10 cellular contexts compared by ENCODE assay signal in the genomic region with DNA sequence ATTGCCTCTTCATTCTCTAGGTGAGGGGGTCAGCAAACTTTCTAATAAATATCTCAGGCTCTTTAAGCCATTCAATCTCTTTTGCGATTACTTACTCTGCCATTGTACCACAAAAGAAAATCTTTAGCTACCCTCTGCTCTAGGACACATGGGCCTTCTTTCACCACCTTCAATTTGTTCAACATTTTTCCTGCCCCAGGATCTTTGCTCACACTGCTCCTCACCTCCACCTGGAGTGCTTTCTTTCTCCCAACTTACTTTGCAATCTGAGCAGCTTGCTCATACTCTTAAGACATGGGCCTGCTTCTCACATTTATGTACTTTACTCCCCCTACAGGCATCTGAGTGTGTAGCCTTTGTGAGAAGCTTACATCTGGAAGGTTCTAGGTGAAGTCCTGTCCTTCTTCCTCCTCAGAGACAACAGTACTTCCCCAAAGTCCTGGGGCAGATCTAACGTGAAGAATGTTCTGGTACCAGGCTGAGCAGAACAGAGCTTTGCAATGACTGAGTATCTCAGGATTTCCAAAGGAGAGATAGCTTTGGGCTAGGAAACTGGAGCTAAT. TPM values are rescaled to one million over a fixed set of nuclear protein-coding genes. Genes with fewer than 3 reads are reported as not detected.
A peak's percentile ranks its signal among the peaks of the same experiment; 100 is the strongest.
DNase-seq lines count a peak whose midpoint lies in the region; ATAC-seq and TF ChIP-seq lines count a peak whose summit lies in the region.
"Had no signal": no experiment of that assay in that cellular context is flagged by ENCODE, and none has a peak within 500 bp of the region (broad histone marks: within the 10 kb centered on the region; RNA-seq: fewer than 3 reads in every experiment).

No MANE protein-coding gene starts in this region.

- BruUV-seq in IMR-90 (replicated peaks; lab: Mats Ljungman, UMichigan) = no TSS peak

- TF ChIP-seq RAD21 in IMR-90 (IDR thresholded peaks at IDR 0.05; ENCODE audit: low read length) = peak; percentile 72

- no peak overlapping the region for H3K14ac ChIP-seq in IMR-90 (replicated peaks; ENCODE audit: low read depth, low read length)

- H3K27ac Mint-ChIP-seq in activated CD8-positive, alpha-beta T cell treated with anti-CD3 and anti-CD28 coated beads, Interleukin-2, amount 10 ng/mL, durations not matched to agents 7 days and 5 days = no peak overlapping the region
- H3K27ac Mint-ChIP-seq in mesothelial cell of epicardium = no peak overlapping the region
- H3K27ac Mint-ChIP-seq: activated naive CD8-positive, alpha-beta T cell had no signal

- no peak overlapping the region for H2BK20ac ChIP-seq in IMR-90 (ENCODE audit: low read depth, low read length)

- H2AFZ ChIP-seq in IMR-90 (replicated peaks; ENCODE audit: low read length, poor library complexity) = no peak overlapping the region

- no peak overlapping the region for H2AK9ac ChIP-seq in IMR-90 (replicated peaks; ENCODE audit: low read depth, low read length, poor library complexity)

- dilution Hi-C loops in IMR-90 (cut with HindIII; ENCODE audit: low sequenced_read_pairs, unreplicated experiment) = no loop called here

- no peaks in the 10 kb centered on the region for H3K27me3 Mint-ChIP-seq in activated CD8-positive, alpha-beta T cell treated with anti-CD3 and anti-CD28 coated beads, Interleukin-2, amount 10 ng/mL, durations not matched to agents 7 days and 5 days (ENCODE audit: low read depth)
- H3K27me3 Mint-ChIP-seq in mesothelial cell of epicardium (ENCODE audit: low read depth) = no peaks in the 10 kb centered on the region
- H3K27me3 Mint-ChIP-seq: activated naive CD8-positive, alpha-beta T cell had no signal

- no peak overlapping the region for H3K23ac ChIP-seq in IMR-90 (ENCODE audit: low read depth, low read length)

- in situ Hi-C loops in IMR-90 (cut with MboI; ENCODE audit: low sequenced_read_pairs) = no loop called here

- no peak overlapping the region for H3K18ac ChIP-seq in IMR-90 (ENCODE audit: low read depth, low read length)

- no peak overlapping the region for H3K27ac ChIP-seq in IMR-90 (ENCODE audit: insufficient read depth, low read length)
- no peak overlapping the region for H3K27ac ChIP-seq in coronary artery

- no peaks in the 10 kb centered on the region for H3K79me1 ChIP-seq in IMR-90 (ENCODE audit: low read depth in 1 of 2, low read length in 2 of 2)

- H3K9me1 ChIP-seq in IMR-90 (ENCODE audit: insufficient read depth, low read length) = no peaks in the 10 kb centered on the region

- no peak overlapping the region for H4K91ac ChIP-seq in IMR-90 (ENCODE audit: insufficient read depth, low read depth, low read length)

- no peaks in the 10 kb centered on the region for H3K9me3 Mint-ChIP-seq in activated CD8-positive, alpha-beta T cell treated with anti-CD3 and anti-CD28 coated beads, Interleukin-2, amount 10 ng/mL, durations not matched to agents 7 days and 5 days (ENCODE audit: insufficient read depth)
- peaks cover 4% of the 10 kb centered on the region for H3K9me3 Mint-ChIP-seq in mesothelial cell of epicardium
- H3K9me3 Mint-ChIP-seq: CD8-positive, alpha-beta memory T cell had no signal

- 100% methylated on average over 1 of the region's 2 CpGs; no CpG with 5 or more reads in 1 of the 2 experiments for WGBS in IMR-90 (ENCODE audit: extremely low coverage in 2 of 2, insufficient read length in 1 of 2), 2 experiments

- H4K8ac ChIP-seq in IMR-90 (ENCODE audit: low read depth in 2 of 2, low read length in 2 of 2) = no peak overlapping the region

- POLR2A ChIA-PET in IMR-90 (lab: Charles Lee; ENCODE audit: unreplicated experiment) = no interaction called here
- POLR2A ChIA-PET in activated CD8-positive, alpha-beta T cell treated with anti-CD3 and anti-CD28 coated beads, Interleukin-2, amount 10 ng/mL, durations not matched to agents 7 days and 5 days (lab: Charles Lee) = no interaction called here

- H2BK15ac ChIP-seq in IMR-90 (ENCODE audit: low read depth, low read length) = no peak overlapping the region

- H3K36me3 ChIP-seq in IMR-90 (ENCODE audit: control insufficient read depth, insufficient read depth, low read length) = no peaks in the 10 kb centered on the region

- H3K4me3 Mint-ChIP-seq in activated CD8-positive, alpha-beta T cell treated with anti-CD3 and anti-CD28 coated beads, Interleukin-2, amount 10 ng/mL, durations not matched to agents 7 days and 5 days = no peak overlapping the region
- H3K4me3 Mint-ChIP-seq in mesothelial cell of epicardium = no peak overlapping the region
- H3K4me3 Mint-ChIP-seq: activated naive CD8-positive, alpha-beta T cell; CD8-positive, alpha-beta memory T cell had no signal

- no peaks in the 10 kb centered on the region for H3K4me1 Mint-ChIP-seq in activated CD8-positive, alpha-beta T cell treated with anti-CD3 and anti-CD28 coated beads, Interleukin-2, amount 10 ng/mL, durations not matched to agents 7 days and 5 days (ENCODE audit: low read depth)
- H3K4me1 Mint-ChIP-seq in mesothelial cell of epicardium = no peaks in the 10 kb centered on the region
- H3K4me1 Mint-ChIP-seq: CD8-positive, alpha-beta memory T cell had no signal

- intact Hi-C loops in IMR-90 (cut with micrococcal nuclease) = loop anchor here (1.0 to 5.0 kb wide), 3 partner anchors 258 to 905 kb away; no protein-coding TSS in a partner anchor

- H3K9ac ChIP-seq in IMR-90 (ENCODE audit: low read depth, low read length) = no peak overlapping the region

- H3K56ac ChIP-seq in IMR-90 (ENCODE audit: extremely low read depth, insufficient read depth, low read length) = no peak overlapping the region

- no peaks in the 10 kb centered on the region for H3K9me3 ChIP-seq in IMR-90 (ENCODE audit: control insufficient read depth, insufficient read depth, low read length)

- no peak overlapping the region for H2BK5ac ChIP-seq in IMR-90 (ENCODE audit: low read depth, low read length, poor library complexity, severe bottlenecking)

- peak; percentile 68 for TF ChIP-seq CTCF in IMR-90 (conservative IDR thresholded peaks at IDR 0.05; ENCODE audit: low read depth, low read length)
- no peak for TF ChIP-seq CTCF in mesothelial cell of epicardium (IDR thresholded peaks at IDR 0.05; ENCODE audit: unreplicated experiment)
- TF ChIP-seq CTCF in coronary artery (IDR thresholded peaks at IDR 0.05) = no peak

- no peak overlapping the region for H3K4ac ChIP-seq in IMR-90 (ENCODE audit: low read depth, low read length)

- no peaks in the 10 kb centered on the region for H3K4me1 ChIP-seq in IMR-90 (ENCODE audit: control insufficient read depth, insufficient read depth, low read length)

- TF ChIP-seq POLR2A in IMR-90 (IDR thresholded peaks at IDR 0.05; ENCODE audit: low read depth, low read length) = no peak

- H3K4me3 ChIP-seq in IMR-90 (ENCODE audit: insufficient read depth, low read depth, low read length) (no peak overlapping the region), coronary artery (no peak overlapping the region)

- CTCF ChIA-PET in IMR-90 (lab: Yijun Ruan, JAX) = interaction anchor here (0.5 to 1.8 kb wide), 9 partner anchors 10 to 273 kb away, joined by 3 to 11 read pairs (median 4); no protein-coding TSS in a partner anchor
- CTCF ChIA-PET in activated CD8-positive, alpha-beta T cell treated with anti-CD3 and anti-CD28 coated beads, Interleukin-2, amount 10 ng/mL, durations not matched to agents 7 days and 5 days (lab: Charles Lee) = interaction anchor here (0.6 to 1.6 kb wide), 15 partner anchors 11 to 821 kb away, joined by 3 to 6 read pairs (median 4); no protein-coding TSS in a partner anchor

- H3K4me2 ChIP-seq in IMR-90 (ENCODE audit: low read depth, low read length) = no peak overlapping the region

- no peaks in the 10 kb centered on the region; the same call in 1 of the 2 replicates for H3K27me3 ChIP-seq in IMR-90 (ENCODE audit: control insufficient read depth, insufficient read depth, low read length)

- no peaks in the 10 kb centered on the region for H4K20me1 ChIP-seq in IMR-90 (ENCODE audit: insufficient read depth, low read length)

- H2AK5ac ChIP-seq in IMR-90 (ENCODE audit: low read depth, low read length) = no peak overlapping the region

- DNase-seq in NCI-H748 (lab: John Stamatoyannopoulos, UW; ENCODE audit: unreplicated experiment) (peak; percentile 33), NCI-H748 treated with DMSO at 0.1 percent for 48 hours (lab: John Stamatoyannopoulos, UW) (no peak), IMR-90 (peak; percentile 70), kidney glomerular epithelial cell (lab: John Stamatoyannopoulos, UW) (peak; percentile 38), mesothelial cell of epicardium (ENCODE audit: low spot score in 2 of 2, unreplicated experiment in 2 of 2) (no peak), coronary artery (ENCODE audit: low spot score) (no peak)
- peak; percentile 33 for DNase-seq in activated CD8-positive, alpha-beta T cell treated with anti-CD3 and anti-CD28 coated beads, Interleukin-2, amount 10 ng/mL, durations not matched to agents 7 days and 5 days

- H2BK120ac ChIP-seq in IMR-90 (ENCODE audit: low read depth, low read length) = no peak overlapping the region

- H3K36me3 Mint-ChIP-seq in activated CD8-positive, alpha-beta T cell treated with anti-CD3 and anti-CD28 coated beads, Interleukin-2, amount 10 ng/mL, durations not matched to agents 7 days and 5 days (ENCODE audit: low read depth) = no peaks in the 10 kb centered on the region
- no peaks in the 10 kb centered on the region for H3K36me3 Mint-ChIP-seq in mesothelial cell of epicardium
- H3K36me3 Mint-ChIP-seq: activated naive CD8-positive, alpha-beta T cell; CD8-positive, alpha-beta memory T cell had no signal

- ATAC-seq in GM21526 (IDR thresholded peaks at IDR 0.05; ENCODE audit: low FRiP score, unreplicated experiment) (peak; percentile 95), IMR-90 (ENCODE audit: low read depth) (peak; percentile 92)
- peak; percentile 72 for ATAC-seq in activated CD8-positive, alpha-beta T cell treated with anti-CD3 and anti-CD28 coated beads, Interleukin-2, amount 10 ng/mL, durations not matched to agents 7 days and 5 days

- no peak overlapping the region for H4K5ac ChIP-seq in IMR-90 (ENCODE audit: low read depth, low read length)

TF ChIP-seq in IMR-90, 13 proteins besides CTCF, POLR2A, EP300 and RAD21 (continues in another document):
- peak; percentile 56 for TF ChIP-seq SMC3 (IDR thresholded peaks at IDR 0.05; ENCODE audit: low read depth, low read length)
- TF ChIP-seq RFX5 (IDR thresholded peaks at IDR 0.05; ENCODE audit: low read depth, low read length) = no peak
- TF ChIP-seq RCOR1 (IDR thresholded peaks at IDR 0.05; ENCODE audit: insufficient replicate concordance, low read length) = no peak

RNA-seq across cellular contexts. Expression of a gene that starts 55.0 kb away (rescaled TPM):
- total RNA-seq in IMR-90 (2012; rRNA removed) (10.8 and 12.8 TPM in 2 replicates), mesothelial cell of epicardium (23.6 to 30.2 TPM (median 29.1 TPM) in 3 replicates)
- polyA plus RNA-seq in IMR-90 (2012; rRNA removed) = 3.6 and 4.1 TPM in 2 replicates
- polyA plus RNA-seq in IMR-90 (2012; cell fraction: cytosol; rRNA removed) = 1.3 and 2.1 TPM in 2 replicates
- polyA plus RNA-seq in IMR-90 (2012; cell fraction: nucleus; rRNA removed; ENCODE audit: low replicate concordance) = 1.8 and 10.7 TPM in 2 replicates
- total RNA-seq in activated CD8-positive, alpha-beta T cell treated with anti-CD3 and anti-CD28 coated beads, Interleukin-2, amount 10 ng/mL, durations not matched to agents 7 days and 5 days = under 1 TPM; 0.05 to 0.16 TPM

Comparison
In these comparisons a context has a peak if more than half of its experiments do, and no peak if none do; other contexts are left out.
1. DNase-seq: peak in NCI-H748 (single experiment), IMR-90 (single experiment), activated CD8-positive, alpha-beta T cell treated with anti-CD3 and anti-CD28 coated beads, Interleukin-2, amount 10 ng/mL, durations not matched to agents 7 days and 5 days (single experiment) and kidney glomerular epithelial cell (single experiment); none in NCI-H748 treated with DMSO at 0.1 percent for 48 hours (single experiment), mesothelial cell of epicardium (0 of 2) and coronary artery (single experiment).
2. RNA of a gene that starts 55.0 kb away (total RNA-seq): 23.6 to 30.2 TPM in mesothelial cell of epicardium and 10.8 to 12.8 TPM in IMR-90; 0.05 to 0.16 TPM in activated CD8-positive, alpha-beta T cell treated with anti-CD3 and anti-CD28 coated beads, Interleukin-2, amount 10 ng/mL, durations not matched to agents 7 days and 5 days; every median in the first group is over 10 times any median in the second.
3. Peak in every context shown above with its lines, with median percentiles within 50 percentile points of each other: ATAC-seq.